In genomic region chr17:35740997-35741931, GRCh38 we compare ENCODE assay signal across 9 cellular contexts. TPM values are rescaled to one million over a fixed set of nuclear protein-coding genes. Genes with fewer than 3 reads are reported as not detected.
DNase-seq lines count a peak whose midpoint lies in the region; TF ChIP-seq lines count a peak whose summit lies in the region.
"Had no signal": no experiment of that assay in that cellular context is flagged by ENCODE, and none has a peak within 500 bp of the region (broad histone marks: within the 10 kb centered on the region; RNA-seq: fewer than 3 reads in every experiment).

No MANE protein-coding gene starts in this region.

- no peak for TF ChIP-seq POLR2A in uterus (IDR thresholded peaks at IDR 0.05)

- TF ChIP-seq CTCF in epithelial cell of esophagus (IDR thresholded peaks at IDR 0.05; ENCODE audit: insufficient read depth, low read depth, low read length, missing control alignments), result no peak
- no peak for TF ChIP-seq CTCF in neural progenitor cell (IDR thresholded peaks at IDR 0.05)
- TF ChIP-seq CTCF in uterus (IDR thresholded peaks at IDR 0.05), result no peak

- intact Hi-C loops in uterus (cut with DNase I; ENCODE audit: low total_unique reads), result no loop called here

- no peak overlapping the region for H2AFZ ChIP-seq in neural progenitor cell (replicated peaks)

- H3K4me2 ChIP-seq in neural progenitor cell, result peak overlapping the region; percentile 71

- H3K27ac ChIP-seq in neural progenitor cell (no peak overlapping the region), uterus (no peak overlapping the region)

- H3K27me3 ChIP-seq in neural progenitor cell (peaks cover 60% of the 10 kb centered on the region), uterus (peaks cover 3 to 15% of the 10 kb centered on the region in 2 donors)

- H3K27me3 Mint-ChIP-seq in neural progenitor cell (ENCODE audit: insufficient read depth, low read depth), result peaks cover 17% of the 10 kb centered on the region

- peaks cover 8% of the 10 kb centered on the region for H3K4me1 Mint-ChIP-seq in neural progenitor cell

- no peak overlapping the region for H3K27ac Mint-ChIP-seq in neural progenitor cell

- H3K9me3 Mint-ChIP-seq in neural progenitor cell, result no peaks in the 10 kb centered on the region

- no peak overlapping the region for H3K9ac ChIP-seq in neural progenitor cell

- H3F3A ChIP-seq in neural progenitor cell (ENCODE audit: low read depth), result no peaks in the 10 kb centered on the region

- H3K4me3 Mint-ChIP-seq in neural progenitor cell, result peak overlapping the region; percentile 41

- H3K4me1 ChIP-seq in neural progenitor cell, result no peaks in the 10 kb centered on the region
- peaks cover 0 to 5% of the 10 kb centered on the region in 2 donors for H3K4me1 ChIP-seq in uterus

- H3K36me3 ChIP-seq in neural progenitor cell (no peaks in the 10 kb centered on the region), uterus (no peaks in the 10 kb centered on the region)

- H3K9me3 ChIP-seq in neural progenitor cell (ENCODE audit: low read depth) (no peaks in the 10 kb centered on the region), uterus (no peaks in the 10 kb centered on the region)

- H3K4me3 ChIP-seq in epithelial cell of esophagus (ENCODE audit: low read length) (no peak overlapping the region), neural progenitor cell (peak overlapping the region; percentile 28), uterus (no peak overlapping the region)

- H4K20me1 ChIP-seq in neural progenitor cell (ENCODE audit: low read depth), result peaks cover 31% of the 10 kb centered on the region

- peaks cover 4% of the 10 kb centered on the region for H3K36me3 Mint-ChIP-seq in neural progenitor cell

- DNase-seq in D341Med (ENCODE audit: low spot score) (peak; percentile 62), NCI-H526 (lab: John Stamatoyannopoulos, UW) (peak; percentile 42 to 84), epithelial cell of esophagus (ENCODE audit: low read depth) (peak; percentile 27), neural progenitor cell (ENCODE audit: low spot score) (peak; percentile 70), HT-29 (ENCODE audit: low spot score) (no peak), SIG-M5 (lab: John Stamatoyannopoulos, UW) (no peak), uterus (no peak), dedifferentiated amniotic fluid mesenchymal stem cell (ENCODE audit: extremely low spot score) (no peak)

- H3K79me2 ChIP-seq in neural progenitor cell (ENCODE audit: low read depth), result no peaks in the 10 kb centered on the region

RNA-seq across cellular contexts. Expression of gene RASL10B, which starts 9.8 kb away (rescaled TPM):
- total RNA-seq in neural progenitor cell (ENCODE audit: low replicate concordance), result 4.8 and 14.5 TPM in 2 replicates
- 6.4 and 7.5 TPM in 2 replicates for total RNA-seq in HT-29 (2014; rRNA removed; shearing (Covaris generic))
- total RNA-seq in uterus, result 1 to 10 TPM in 3 of 4 donors, under 1 TPM in 1; 0.77 to 5.6 (median 3.3) TPM

RNA-seq across cellular contexts. Expression of gene GAS2L2, which starts 11.8 kb away (rescaled TPM):
- 0.09 TPM in 1 of 2 replicates, not detected in the other for total RNA-seq in neural progenitor cell (ENCODE audit: low replicate concordance)
- 0.52 and 0.56 TPM in 2 replicates for total RNA-seq in HT-29 (2014; rRNA removed; shearing (Covaris generic))
- total RNA-seq in uterus, result under 1 TPM in 1 of 4 donors, not detected in 3; 0.69 TPM
- total RNA-seq: LHCN-M2 had no signal

RNA-seq across cellular contexts. Expression of gene C17orf50, which starts 19.4 kb away (rescaled TPM):
- total RNA-seq in neural progenitor cell (ENCODE audit: low replicate concordance), result not detected in 2 replicates
- not detected in 2 replicates for total RNA-seq in HT-29 (2014; rRNA removed; shearing (Covaris generic))
- total RNA-seq in uterus, result not detected
- total RNA-seq: LHCN-M2 had no signal

RNA-seq across cellular contexts. Expression of gene MMP28, which starts 54.2 kb away (rescaled TPM):
- total RNA-seq in neural progenitor cell (ENCODE audit: low replicate concordance), result not detected in 2 replicates
- total RNA-seq in HT-29 (2014; rRNA removed; shearing (Covaris generic)), result 0.18 and 0.25 TPM in 2 replicates
- 10 to 100 TPM in 3 of 4 donors, 1 to 10 TPM in 1; 2.9 to 58.4 (median 11.0) TPM for total RNA-seq in uterus
- total RNA-seq: LHCN-M2 had no signal

Comparison
In these comparisons a context has a peak if more than half of its experiments do, and no peak if none do; other contexts are left out.
1. DNase-seq: peak in D341Med (single experiment), NCI-H526 (2 of 2), epithelial cell of esophagus (single experiment) and neural progenitor cell (single experiment); none in HT-29 (single experiment), SIG-M5 (single experiment), uterus (0 of 2) and dedifferentiated amniotic fluid mesenchymal stem cell (single experiment).